ENCODE assay signal across 8 cellular contexts in the genomic region with DNA sequence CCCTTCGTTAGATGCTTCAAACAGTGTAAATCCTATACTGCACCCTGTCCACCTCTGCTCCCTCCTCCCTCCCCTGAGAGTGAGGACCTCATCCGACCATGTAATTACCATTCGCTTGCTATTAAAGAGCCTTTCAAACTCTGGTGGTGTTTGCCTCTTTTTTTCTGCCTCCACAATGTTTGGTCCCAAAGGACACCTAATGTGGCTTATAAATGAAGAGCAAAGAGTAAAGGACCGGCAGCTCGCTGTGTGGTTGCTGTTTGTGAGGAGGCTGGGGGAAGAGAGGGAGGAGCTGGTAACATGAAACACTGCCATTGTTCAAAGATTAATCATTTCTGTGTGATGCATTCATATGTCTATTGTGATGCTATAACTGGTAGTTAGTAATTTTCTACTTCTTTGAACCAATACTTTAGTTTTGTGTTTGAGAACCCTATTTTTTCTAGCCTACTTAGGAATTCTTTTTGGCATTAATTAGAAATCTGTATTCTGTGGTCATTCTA. TPM values are rescaled to one million over a fixed set of nuclear protein-coding genes. Genes with fewer than 3 reads are reported as not detected.
A peak's percentile ranks its signal among the peaks of the same experiment; 100 is the strongest.
DNase-seq lines count a peak whose midpoint lies in the region; ATAC-seq and TF ChIP-seq lines count a peak whose summit lies in the region.

No MANE protein-coding gene starts in this region.

- H3K4me1 ChIP-seq in HEK293 (ENCODE audit: control insufficient read depth, insufficient read depth, low read length): peaks cover 17% of the 10 kb centered on the region

- H3K27ac ChIP-seq in HEK293 (ENCODE audit: extremely low read depth, low read depth, low read length): no peak overlapping the region; the same call in 1 of the 2 replicates

- peak; percentile 79 for DNase-seq in COLO668 (lab: John Stamatoyannopoulos, UW; ENCODE audit: unreplicated experiment)
- DNase-seq in NCI-H69 (lab: John Stamatoyannopoulos, UW): peak; percentile 100
- peak; percentile 71 for DNase-seq in dermis blood vessel endothelial cell
- peak; percentile 91 for DNase-seq in pons (ENCODE audit: low spot score)
- DNase-seq in posterior vena cava (ENCODE audit: low spot score): no peak
- DNase-seq in RPMI8226: no peak

- no peak for TF ChIP-seq CTCF in HEK293 (tag by site-specific recombination; IDR thresholded peaks at IDR 0.05)

- no peak overlapping the region for H3K4me3 ChIP-seq in HEK293 (ENCODE audit: low read depth, low read length)

- CTCF ChIA-PET in HEK293 (lab: Yijun Ruan, JAX): interaction anchor here (0.6 to 3.3 kb wide), 4 partner anchors 16 to 115 kb away, joined by 4 to 13 read pairs (median 8); no protein-coding TSS in a partner anchor

- POLR2A ChIA-PET in HEK293 (lab: Yijun Ruan, JAX): no interaction called here

- no peaks in the 10 kb centered on the region for H3K9me3 ChIP-seq in HEK293 (ENCODE audit: control insufficient read depth, insufficient read depth, low read depth, low read length)

- no peaks in the 10 kb centered on the region for H3K36me3 ChIP-seq in HEK293 (ENCODE audit: control insufficient read depth in 2 of 2, insufficient read depth in 1 of 2, low read length in 2 of 2)

- intact Hi-C loops in posterior vena cava (cut with DNase I): loop anchor here in 1 of 2 donors (10.0 kb wide), 1 partner anchor 402 kb away; no protein-coding TSS in a partner anchor

- no peak for ATAC-seq in HG02571 (IDR thresholded peaks at IDR 0.05; ENCODE audit: unreplicated experiment)

TF ChIP-seq in HEK293, 187 proteins besides CTCF, POLR2A, EP300 and RAD21:
- TF ChIP-seq FEZF1 (tag by site-specific recombination; IDR thresholded peaks at IDR 0.05) (peak; percentile 58), SP7 (tag by site-specific recombination; IDR thresholded peaks at IDR 0.05) (peak; percentile 92), ZNF600 (tag by site-specific recombination; IDR thresholded peaks at IDR 0.05) (no peak), ZNF24 (tag by site-specific recombination; IDR thresholded peaks at IDR 0.05) (no peak), PRDM1 (tag by site-specific recombination; IDR thresholded peaks at IDR 0.05) (no peak), PRDM6 (tag by site-specific recombination; IDR thresholded peaks at IDR 0.05) (peak; percentile 16; the same call in 1 of the 2 replicates)
TF ChIP-seq in HEK293: peak in this region for 3.

RNA-seq across cellular contexts. Expression of gene MTURN, which starts 27.9 kb away (rescaled TPM):
- total RNA-seq in dermis blood vessel endothelial cell: 11.4 and 13.9 TPM in 2 replicates
- 10 to 100 TPM; 61.7 to 76.1 TPM for total RNA-seq in posterior vena cava

Comparison
In these comparisons a context has a peak if more than half of its experiments do, and no peak if none do; other contexts are left out.
1. DNase-seq: peak in COLO668 (single experiment), NCI-H69 (single experiment), dermis blood vessel endothelial cell (single experiment) and pons (single experiment); none in posterior vena cava (single experiment) and RPMI8226 (single experiment).